Comparison of ENCODE assay signal across 9 cellular contexts in the genomic region with DNA sequence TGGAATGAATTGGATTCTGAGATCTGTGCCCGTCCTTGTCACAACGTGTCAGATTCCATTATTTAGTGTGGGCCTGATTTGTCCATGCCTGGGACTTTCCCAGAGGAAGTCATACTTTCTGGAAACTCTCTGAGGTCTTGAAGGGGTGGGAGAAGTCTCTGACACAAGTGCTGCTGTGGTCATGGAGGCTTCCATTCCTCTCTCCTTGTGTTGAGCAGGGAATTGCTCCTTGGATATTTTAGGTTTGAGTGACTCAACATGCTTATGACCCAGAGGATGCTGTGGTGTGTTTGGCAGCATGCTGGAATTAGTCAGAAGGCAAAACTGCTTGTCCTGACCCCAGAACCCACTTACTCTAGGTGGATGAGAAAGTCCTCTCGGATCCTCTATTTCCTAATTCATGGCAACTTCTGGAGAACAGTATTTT.
A peak's percentile ranks its signal among the peaks of the same experiment; 100 is the strongest.
DNase-seq lines count a peak whose midpoint lies in the region; ATAC-seq, FAIRE-seq and TF ChIP-seq lines count a peak whose summit lies in the region.
"Had no signal": no experiment of that assay in that cellular context is flagged by ENCODE, and none has a peak within 500 bp of the region (broad histone marks: within the 10 kb centered on the region; RNA-seq: fewer than 3 reads in every experiment).

No MANE protein-coding gene starts in this region.

- peaks cover 41% of the 10 kb centered on the region for H3K4me1 Mint-ChIP-seq in activated naive CD8-positive, alpha-beta T cell treated with anti-CD3 and anti-CD28 coated beads for 36 hours
- peaks cover 20 to 25% of the 10 kb centered on the region in 2 donors for H3K4me1 Mint-ChIP-seq in immature natural killer cell

- H3K36me3 Mint-ChIP-seq in activated naive CD8-positive, alpha-beta T cell treated with anti-CD3 and anti-CD28 coated beads for 36 hours, result peaks cover 13% of the 10 kb centered on the region
- H3K36me3 Mint-ChIP-seq in immature natural killer cell, result peaks cover 6 to 12% (median 7%) of the 10 kb centered on the region in 3 donors

- no peak for TF ChIP-seq POLR2A in GM12891 (IDR thresholded peaks at IDR 0.05; ENCODE audit: low read depth, low read length)

- H3K27me3 Mint-ChIP-seq in activated naive CD8-positive, alpha-beta T cell treated with anti-CD3 and anti-CD28 coated beads for 36 hours, result no peaks in the 10 kb centered on the region
- peaks cover 0 to 3% (median 0%) of the 10 kb centered on the region in 3 donors for H3K27me3 Mint-ChIP-seq in immature natural killer cell (ENCODE audit: low read depth in 3 of 3)

- peak; percentile 99 for DNase-seq in HCEC 1CT
- DNase-seq in activated naive CD8-positive, alpha-beta T cell treated with anti-CD3 and anti-CD28 coated beads for 36 hours, result no peak
- peak; percentile 80 for DNase-seq in cardiac septum (ENCODE audit: low spot score)
- DNase-seq in smooth muscle cell of the brain vasculature (ENCODE audit: low read depth, low spot score), result peak; percentile 74
- DNase-seq in COLO668 (lab: John Stamatoyannopoulos, UW; ENCODE audit: unreplicated experiment), result no peak
- DNase-seq in immature natural killer cell, result no peak
- no peak for DNase-seq in GM12891 (ENCODE audit: insufficient read length, low spot score)

- H3K4me3 Mint-ChIP-seq in activated naive CD8-positive, alpha-beta T cell treated with anti-CD3 and anti-CD28 coated beads for 36 hours, result no peak overlapping the region
- no peak overlapping the region for H3K4me3 Mint-ChIP-seq in immature natural killer cell

- intact Hi-C loops in cardiac septum (cut with DNase I), result loop anchor here (5.0 kb wide), 3 partner anchors 296 to 666 kb away; partner anchors contain the start of gene BCL6

- no peaks in the 10 kb centered on the region for H3K9me3 Mint-ChIP-seq in activated naive CD8-positive, alpha-beta T cell treated with anti-CD3 and anti-CD28 coated beads for 36 hours
- no peaks in the 10 kb centered on the region for H3K9me3 Mint-ChIP-seq in immature natural killer cell

- H3K27ac Mint-ChIP-seq in activated naive CD8-positive, alpha-beta T cell treated with anti-CD3 and anti-CD28 coated beads for 36 hours, result peak overlapping the region; percentile 14
- H3K27ac Mint-ChIP-seq in immature natural killer cell, result no peak overlapping the region

- FAIRE-seq in GM12891 (lab: Jason Lieb, UNC), result no peak
- FAIRE-seq: colon had no signal

- ATAC-seq in HG02610 (IDR thresholded peaks at IDR 0.05; ENCODE audit: unreplicated experiment), result no peak

TF ChIP-seq in GM12891, 5 proteins besides CTCF, POLR2A, EP300 and RAD21:
- TF ChIP-seq POLR2AphosphoS5 (IDR thresholded peaks at IDR 0.05; ENCODE audit: low read depth, low read length) (no peak), TAF1 (IDR thresholded peaks at IDR 0.05; ENCODE audit: low read depth, low read length) (no peak), POU2F2 (IDR thresholded peaks at IDR 0.05; ENCODE audit: low read depth, low read length) (no peak), PAX5 (IDR thresholded peaks at IDR 0.05; ENCODE audit: insufficient read depth, low read length, severe bottlenecking) (no peak), SPI1 (IDR thresholded peaks at IDR 0.05; ENCODE audit: low read depth, low read length) (no peak)

Comparison
In these comparisons a context has a peak if more than half of its experiments do, and no peak if none do; other contexts are left out.
1. DNase-seq: peak in HCEC 1CT (single experiment), cardiac septum (single experiment) and smooth muscle cell of the brain vasculature (single experiment); none in activated naive CD8-positive, alpha-beta T cell treated with anti-CD3 and anti-CD28 coated beads for 36 hours (single experiment), COLO668 (single experiment), immature natural killer cell (0 of 3) and GM12891 (single experiment).